ENCODE assay signal across 9 cellular contexts in genomic region chr6:111477481-111477938, GRCh38. TPM values are rescaled to one million over a fixed set of nuclear protein-coding genes. Genes with fewer than 3 reads are reported as not detected.
DNase-seq lines count a peak whose midpoint lies in the region; ATAC-seq and TF ChIP-seq lines count a peak whose summit lies in the region.
"Had no signal": no experiment of that assay in that cellular context is flagged by ENCODE, and none has a peak within 500 bp of the region (broad histone marks: within the 10 kb centered on the region; RNA-seq: fewer than 3 reads in every experiment).

No MANE protein-coding gene starts in this region.

- ATAC-seq in HCT116 (no peak), GM21360 (IDR thresholded peaks at IDR 0.05; ENCODE audit: unreplicated experiment) (no peak)
- ATAC-seq in activated CD4-positive, CD25-positive, alpha-beta regulatory T cell treated with anti-CD3 and anti-CD28 coated beads, Interleukin-2, amount 50 U/mL, for 24 hours, result no peak

- POLR2A ChIA-PET in GM10248 (lab: Yijun Ruan, JAX), result interaction anchor here (1.2 kb wide), 1 partner anchor 167 kb away, joined by 3 read pairs; no protein-coding TSS in a partner anchor
- POLR2A ChIA-PET in HCT116 (lab: Charles Lee), result no interaction called here

- H3K9ac ChIP-seq in HCT116 (ENCODE audit: low read length), result no peak overlapping the region

- H3K4me1 ChIP-seq in HCT116 (ENCODE audit: control insufficient read depth in 1 of 2, insufficient read depth in 2 of 2, low read length in 2 of 2) (peaks cover 30 to 40% of the 10 kb centered on the region in 2 experiments), SJCRH30 (peaks cover 23% of the 10 kb centered on the region), mesodermal cell (ENCODE audit: control insufficient read depth, insufficient read depth, low read length, poor library complexity, severe bottlenecking) (peaks cover 11% of the 10 kb centered on the region)

- no peaks in the 10 kb centered on the region for H3K36me3 ChIP-seq in HCT116 (ENCODE audit: control insufficient read depth in 1 of 2, insufficient read depth in 2 of 2, low read length in 2 of 2)
- H3K36me3 ChIP-seq in SJCRH30, result no peaks in the 10 kb centered on the region
- no peaks in the 10 kb centered on the region for H3K36me3 ChIP-seq in mesodermal cell (ENCODE audit: control insufficient read depth, insufficient read depth, low read length)

- CTCF ChIA-PET in GM10248 (lab: Yijun Ruan, JAX), result interaction anchor here (0.9 to 3.1 kb wide), 15 partner anchors 10 to 495 kb away, joined by 3 to 63 read pairs (median 4); a partner anchor contains a TSS
- CTCF ChIA-PET in HCT116 (lab: Charles Lee), result interaction anchor here (1.7 to 2.5 kb wide), 3 partner anchors 116 to 218 kb away, joined by 6 to 23 read pairs (median 8); a partner anchor contains a TSS

- H3K4me2 ChIP-seq in HCT116 (ENCODE audit: low read length), result peak overlapping the region; percentile 44; the same call in 1 of the 2 replicates

- H3K9me2 ChIP-seq in HCT116 (ENCODE audit: insufficient read depth), result no peaks in the 10 kb centered on the region

- H3K27ac ChIP-seq in HCT116 (ENCODE audit: low read depth, low read length) (no peak overlapping the region; the same call in 1 of the 2 replicates), SJCRH30 (peak overlapping the region; percentile 44), mesodermal cell (ENCODE audit: low read depth, low read length, severe bottlenecking) (peak overlapping the region; percentile 78), dorsolateral prefrontal cortex (no peak overlapping the region)

- no peak for TF ChIP-seq POLR2A in HCT116 (IDR thresholded peaks at IDR 0.05; ENCODE audit: borderline replicate concordance, extremely low read depth, insufficient read depth, insufficient read length)

- peaks cover 4% of the 10 kb centered on the region; the same call in 1 of the 2 replicates for H4K20me1 ChIP-seq in HCT116 (ENCODE audit: insufficient read depth)

- no peak overlapping the region for H3K4me3 ChIP-seq in HCT116 (replicated peaks in 1 of 2; ENCODE audit: low read depth in 1 of 2, low read length in 2 of 2)
- no peak overlapping the region for H3K4me3 ChIP-seq in SJCRH30
- no peak overlapping the region for H3K4me3 ChIP-seq in mesodermal cell (ENCODE audit: extremely low read depth, insufficient read depth, low read length, poor library complexity, severe bottlenecking)
- H3K4me3 ChIP-seq in dorsolateral prefrontal cortex, result no peak overlapping the region

- no peak overlapping the region for H2AFZ ChIP-seq in HCT116 (ENCODE audit: low read depth, low read length, poor library complexity, severe bottlenecking)

- intact Hi-C loops in HCT116 (cut with micrococcal nuclease) (loop anchor here (10.0 kb wide), 1 partner anchor 113 kb away; no protein-coding TSS in a partner anchor), dorsolateral prefrontal cortex (cut with DNase I) (no loop called here)

- 50 to 67% methylated on average over 1 of the region's 1 CpG for WGBS in mesodermal cell (ENCODE audit: insufficient coverage in 2 of 2), 2 experiments

- RAD21 ChIA-PET in HCT116 (lab: Charles Lee; ENCODE audit: low non-redundant PET in 1 of 2, low total read pairs in 2 of 2, uncharacterized antibody in 2 of 2, unreplicated experiment in 2 of 2), result interaction anchor here in 1 of 2 experiments (1.5 kb wide), 1 partner anchor 165 kb away, joined by 4 read pairs; no protein-coding TSS in a partner anchor

- DNase-seq in GM10248 (ENCODE audit: extremely low spot score) (peak; percentile 22), HCT116 (ENCODE audit: low read depth, low spot score) (no peak), SJCRH30 (peak in 1 of 2 experiments; percentile 19), NOMO-1 (lab: John Stamatoyannopoulos, UW; ENCODE audit: unreplicated experiment in 2 of 2) (no peak), dorsolateral prefrontal cortex (no peak)
- DNase-seq: SHP77 had no signal

- no peak for TF ChIP-seq RAD21 in HCT116 (IDR thresholded peaks at IDR 0.05; ENCODE audit: low read depth)

- H3K9me3 ChIP-seq in HCT116 (ENCODE audit: control insufficient read depth in 1 of 2, insufficient read depth in 1 of 2, low read depth in 1 of 2, low read length in 2 of 2) (no peaks in the 10 kb centered on the region), SJCRH30 (replicated peaks) (no peaks in the 10 kb centered on the region), mesodermal cell (ENCODE audit: control insufficient read depth, low read length) (no peaks in the 10 kb centered on the region)

- no TSS peak for BruUV-seq in HCT116 (replicated peaks; lab: Mats Ljungman, UMichigan)

- H3K79me2 ChIP-seq in HCT116 (ENCODE audit: insufficient read depth, low read length), result peaks cover 96% of the 10 kb centered on the region

- H3K27me3 ChIP-seq in HCT116 (ENCODE audit: insufficient read depth, low read length), result no peaks in the 10 kb centered on the region
- H3K27me3 ChIP-seq in SJCRH30, result no peaks in the 10 kb centered on the region
- no peaks in the 10 kb centered on the region for H3K27me3 ChIP-seq in dorsolateral prefrontal cortex

- no peak for TF ChIP-seq CTCF in GM10248 (IDR thresholded peaks at IDR 0.05; ENCODE audit: control extremely low read depth, extremely low read depth, low read depth, missing control alignments)
- TF ChIP-seq CTCF in HCT116 (IDR thresholded peaks at IDR 0.05 in 2 of 3, conservative IDR thresholded peaks at IDR 0.05 in 1 of 3; ENCODE audit: borderline replicate concordance in 1 of 3, insufficient read depth in 1 of 3, low read depth in 2 of 3, low read length in 2 of 3), result no peak
- TF ChIP-seq CTCF in dorsolateral prefrontal cortex (IDR thresholded peaks at IDR 0.05 in 54 of 56, conservative IDR thresholded peaks at IDR 0.05 in 2 of 56; ENCODE audit: low read depth in 1 of 56, partially characterized antibody in 56 of 56), result no peak

TF ChIP-seq in HCT116, 20 proteins besides CTCF, POLR2A, EP300 and RAD21:
- TF ChIP-seq SIN3A (IDR thresholded peaks at IDR 0.05; ENCODE audit: low read depth), result no peak
- TF ChIP-seq ELF1 (IDR thresholded peaks at IDR 0.05; ENCODE audit: borderline replicate concordance, low read depth), result no peak
- TF ChIP-seq MAX (IDR thresholded peaks at IDR 0.05), result no peak
- no peak for TF ChIP-seq EZH2phosphoT487 (IDR thresholded peaks at IDR 0.05; ENCODE audit: borderline replicate concordance)
TF ChIP-seq in HCT116: peak in this region for 0.

RNA-seq across cellular contexts. Expression of gene REV3L, which starts 5.5 kb away (rescaled TPM):
- total RNA-seq in HCT116 (2021; ENCODE audit: unreplicated experiment) (12.8 TPM), dorsolateral prefrontal cortex (10 to 100 TPM; 34.5 to 90.2 (median 58.2) TPM)
- polyA plus RNA-seq in HCT116 (2012), result 2.6 and 4.1 TPM in 2 replicates
- total RNA-seq in SJCRH30 (2014; rRNA removed; shearing (Covaris generic)), result 32.7 and 34.3 TPM in 2 replicates
- 7.4 TPM for polyA plus RNA-seq in mesodermal cell (2013, experiment 1 of 2)
- polyA plus RNA-seq in mesodermal cell (2013, experiment 2 of 2), result 7.8 TPM

Comparison
In these comparisons a context has a peak if more than half of its experiments do, and no peak if none do; other contexts are left out.
1. H3K27ac ChIP-seq: peak in SJCRH30 (single experiment) and mesodermal cell (single experiment); none in HCT116 (single experiment) and dorsolateral prefrontal cortex (0 of 59).